ENCODE assay signal across 1 cellular context in the genomic region with DNA sequence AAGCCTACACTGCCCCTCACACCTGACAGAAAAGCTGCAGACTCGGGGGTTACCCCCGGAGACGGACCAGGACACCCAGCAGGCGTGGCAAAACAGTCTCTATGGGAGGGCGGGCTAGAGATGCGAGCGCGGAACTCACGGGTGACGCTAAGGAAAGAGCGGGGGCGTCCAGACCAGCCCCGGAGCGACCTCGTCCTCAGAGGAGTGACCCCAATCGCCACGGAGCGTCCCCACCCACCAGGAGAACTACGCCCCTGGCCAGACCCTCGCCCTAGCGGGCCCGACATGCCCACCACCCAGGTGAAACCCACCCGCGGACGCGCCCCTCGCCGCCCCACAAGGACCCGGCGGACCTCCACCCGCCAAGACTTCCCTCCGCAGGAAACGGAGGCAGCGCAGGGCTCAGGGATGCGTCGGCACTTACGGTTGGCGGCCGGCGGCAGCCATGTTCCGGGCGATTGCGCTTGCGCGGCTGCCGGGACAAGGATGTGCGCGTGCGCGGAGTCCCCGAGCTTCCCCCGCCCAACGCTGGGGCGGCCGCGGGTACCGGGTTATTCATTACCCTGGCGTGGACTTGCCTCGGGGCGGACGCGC.
TF ChIP-seq lines count a peak whose summit lies in the region.

A gene (minus strand): TSS at position 462 of the 594 bp plus-strand sequence. CDS start 21,286 bp downstream, outside the sequence.

TF ChIP-seq in WTC11, 78 proteins besides CTCF, POLR2A, EP300 and RAD21 (continued from another document and continues in another):
- TF ChIP-seq RELA (CRISPR knock-in tag; IDR thresholded peaks at IDR 0.05; ENCODE audit: borderline replicate concordance) (0 out of 2 replicates have a peak, but pooled peaks have one; percentile 39), ZNF263 (CRISPR knock-in tag; IDR thresholded peaks at IDR 0.05; ENCODE audit: low read depth) (no peak), CREM (CRISPR knock-in tag; IDR thresholded peaks at IDR 0.05) (no peak), SP1 (CRISPR knock-in tag; conservative IDR thresholded peaks at IDR 0.05) (peak; percentile 50; the same call in 1 of the 2 replicates), ZNF317 (CRISPR knock-in tag; IDR thresholded peaks at IDR 0.05; ENCODE audit: borderline replicate concordance, low read depth) (no peak), ETV6 (CRISPR knock-in tag; IDR thresholded peaks at IDR 0.05) (peak; percentile 92), ATF1 (CRISPR knock-in tag; IDR thresholded peaks at IDR 0.05) (no peak), ZNF138 (CRISPR knock-in tag; conservative IDR thresholded peaks at IDR 0.05) (peak; percentile 57; the same call in 1 of the 2 replicates), MYBL2 (CRISPR knock-in tag; IDR thresholded peaks at IDR 0.05) (no peak), FOXP1 (CRISPR knock-in tag; IDR thresholded peaks at IDR 0.05; ENCODE audit: borderline replicate concordance) (peak; percentile 86), ZNF416 (CRISPR knock-in tag; IDR thresholded peaks at IDR 0.05) (peak; percentile 6; the same call in 1 of the 2 replicates), SMAD4 (CRISPR knock-in tag; IDR thresholded peaks at IDR 0.05) (no peak), FOXJ3 (CRISPR knock-in tag; IDR thresholded peaks at IDR 0.05; ENCODE audit: borderline replicate concordance) (no peak), NR3C1 (CRISPR knock-in tag; conservative IDR thresholded peaks at IDR 0.05; ENCODE audit: low read depth) (peak; percentile 54; the same call in 1 of the 2 replicates), NR1H2 (CRISPR knock-in tag; IDR thresholded peaks at IDR 0.05) (no peak), SMAD3 (CRISPR knock-in tag; IDR thresholded peaks at IDR 0.05; ENCODE audit: borderline replicate concordance) (no peak), GABPB1 (CRISPR knock-in tag; IDR thresholded peaks at IDR 0.05) (no peak), CREB1 (CRISPR knock-in tag; IDR thresholded peaks at IDR 0.05) (no peak), PRRX2 (CRISPR knock-in tag; IDR thresholded peaks at IDR 0.05) (no peak), FOXK1 (CRISPR knock-in tag; IDR thresholded peaks at IDR 0.05) (peak; percentile 88), ZNF423 (CRISPR knock-in tag; IDR thresholded peaks at IDR 0.05) (no peak), ZNF396 (CRISPR knock-in tag; IDR thresholded peaks at IDR 0.05; ENCODE audit: borderline replicate concordance) (no peak)
- TF ChIP-seq, protein P1, sequence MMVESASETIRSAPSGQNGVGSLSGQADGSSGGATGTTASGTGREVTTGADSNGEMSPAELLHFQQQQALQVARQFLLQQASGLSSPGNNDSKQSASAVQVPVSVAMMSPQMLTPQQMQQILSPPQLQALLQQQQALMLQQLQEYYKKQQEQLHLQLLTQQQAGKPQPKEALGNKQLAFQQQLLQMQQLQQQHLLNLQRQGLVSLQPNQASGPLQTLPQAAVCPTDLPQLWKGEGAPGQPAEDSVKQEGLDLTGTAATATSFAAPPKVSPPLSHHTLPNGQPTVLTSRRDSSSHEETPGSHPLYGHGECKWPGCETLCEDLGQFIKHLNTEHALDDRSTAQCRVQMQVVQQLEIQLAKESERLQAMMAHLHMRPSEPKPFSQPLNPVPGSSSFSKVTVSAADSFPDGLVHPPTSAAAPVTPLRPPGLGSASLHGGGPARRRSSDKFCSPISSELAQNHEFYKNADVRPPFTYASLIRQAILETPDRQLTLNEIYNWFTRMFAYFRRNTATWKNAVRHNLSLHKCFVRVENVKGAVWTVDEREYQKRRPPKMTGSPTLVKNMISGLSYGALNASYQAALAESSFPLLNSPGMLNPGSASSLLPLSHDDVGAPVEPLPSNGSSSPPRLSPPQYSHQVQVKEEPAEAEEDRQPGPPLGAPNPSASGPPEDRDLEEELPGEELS (CRISPR knock-in tag; IDR thresholded peaks at IDR 0.05) = 0 out of 2 replicates have a peak, but pooled peaks have one; percentile 41
- TF ChIP-seq, protein P2, sequence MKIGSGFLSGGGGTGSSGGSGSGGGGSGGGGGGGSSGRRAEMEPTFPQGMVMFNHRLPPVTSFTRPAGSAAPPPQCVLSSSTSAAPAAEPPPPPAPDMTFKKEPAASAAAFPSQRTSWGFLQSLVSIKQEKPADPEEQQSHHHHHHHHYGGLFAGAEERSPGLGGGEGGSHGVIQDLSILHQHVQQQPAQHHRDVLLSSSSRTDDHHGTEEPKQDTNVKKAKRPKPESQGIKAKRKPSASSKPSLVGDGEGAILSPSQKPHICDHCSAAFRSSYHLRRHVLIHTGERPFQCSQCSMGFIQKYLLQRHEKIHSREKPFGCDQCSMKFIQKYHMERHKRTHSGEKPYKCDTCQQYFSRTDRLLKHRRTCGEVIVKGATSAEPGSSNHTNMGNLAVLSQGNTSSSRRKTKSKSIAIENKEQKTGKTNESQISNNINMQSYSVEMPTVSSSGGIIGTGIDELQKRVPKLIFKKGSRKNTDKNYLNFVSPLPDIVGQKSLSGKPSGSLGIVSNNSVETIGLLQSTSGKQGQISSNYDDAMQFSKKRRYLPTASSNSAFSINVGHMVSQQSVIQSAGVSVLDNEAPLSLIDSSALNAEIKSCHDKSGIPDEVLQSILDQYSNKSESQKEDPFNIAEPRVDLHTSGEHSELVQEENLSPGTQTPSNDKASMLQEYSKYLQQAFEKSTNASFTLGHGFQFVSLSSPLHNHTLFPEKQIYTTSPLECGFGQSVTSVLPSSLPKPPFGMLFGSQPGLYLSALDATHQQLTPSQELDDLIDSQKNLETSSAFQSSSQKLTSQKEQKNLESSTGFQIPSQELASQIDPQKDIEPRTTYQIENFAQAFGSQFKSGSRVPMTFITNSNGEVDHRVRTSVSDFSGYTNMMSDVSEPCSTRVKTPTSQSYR (CRISPR knock-in tag; IDR thresholded peaks at IDR 0.05) = no peak
- TF ChIP-seq, protein P3, sequence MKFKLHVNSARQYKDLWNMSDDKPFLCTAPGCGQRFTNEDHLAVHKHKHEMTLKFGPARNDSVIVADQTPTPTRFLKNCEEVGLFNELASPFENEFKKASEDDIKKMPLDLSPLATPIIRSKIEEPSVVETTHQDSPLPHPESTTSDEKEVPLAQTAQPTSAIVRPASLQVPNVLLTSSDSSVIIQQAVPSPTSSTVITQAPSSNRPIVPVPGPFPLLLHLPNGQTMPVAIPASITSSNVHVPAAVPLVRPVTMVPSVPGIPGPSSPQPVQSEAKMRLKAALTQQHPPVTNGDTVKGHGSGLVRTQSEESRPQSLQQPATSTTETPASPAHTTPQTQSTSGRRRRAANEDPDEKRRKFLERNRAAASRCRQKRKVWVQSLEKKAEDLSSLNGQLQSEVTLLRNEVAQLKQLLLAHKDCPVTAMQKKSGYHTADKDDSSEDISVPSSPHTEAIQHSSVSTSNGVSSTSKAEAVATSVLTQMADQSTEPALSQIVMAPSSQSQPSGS (CRISPR knock-in tag; IDR thresholded peaks at IDR 0.05; ENCODE audit: borderline replicate concordance, low read depth) = no peak
- TF ChIP-seq, protein P4, sequence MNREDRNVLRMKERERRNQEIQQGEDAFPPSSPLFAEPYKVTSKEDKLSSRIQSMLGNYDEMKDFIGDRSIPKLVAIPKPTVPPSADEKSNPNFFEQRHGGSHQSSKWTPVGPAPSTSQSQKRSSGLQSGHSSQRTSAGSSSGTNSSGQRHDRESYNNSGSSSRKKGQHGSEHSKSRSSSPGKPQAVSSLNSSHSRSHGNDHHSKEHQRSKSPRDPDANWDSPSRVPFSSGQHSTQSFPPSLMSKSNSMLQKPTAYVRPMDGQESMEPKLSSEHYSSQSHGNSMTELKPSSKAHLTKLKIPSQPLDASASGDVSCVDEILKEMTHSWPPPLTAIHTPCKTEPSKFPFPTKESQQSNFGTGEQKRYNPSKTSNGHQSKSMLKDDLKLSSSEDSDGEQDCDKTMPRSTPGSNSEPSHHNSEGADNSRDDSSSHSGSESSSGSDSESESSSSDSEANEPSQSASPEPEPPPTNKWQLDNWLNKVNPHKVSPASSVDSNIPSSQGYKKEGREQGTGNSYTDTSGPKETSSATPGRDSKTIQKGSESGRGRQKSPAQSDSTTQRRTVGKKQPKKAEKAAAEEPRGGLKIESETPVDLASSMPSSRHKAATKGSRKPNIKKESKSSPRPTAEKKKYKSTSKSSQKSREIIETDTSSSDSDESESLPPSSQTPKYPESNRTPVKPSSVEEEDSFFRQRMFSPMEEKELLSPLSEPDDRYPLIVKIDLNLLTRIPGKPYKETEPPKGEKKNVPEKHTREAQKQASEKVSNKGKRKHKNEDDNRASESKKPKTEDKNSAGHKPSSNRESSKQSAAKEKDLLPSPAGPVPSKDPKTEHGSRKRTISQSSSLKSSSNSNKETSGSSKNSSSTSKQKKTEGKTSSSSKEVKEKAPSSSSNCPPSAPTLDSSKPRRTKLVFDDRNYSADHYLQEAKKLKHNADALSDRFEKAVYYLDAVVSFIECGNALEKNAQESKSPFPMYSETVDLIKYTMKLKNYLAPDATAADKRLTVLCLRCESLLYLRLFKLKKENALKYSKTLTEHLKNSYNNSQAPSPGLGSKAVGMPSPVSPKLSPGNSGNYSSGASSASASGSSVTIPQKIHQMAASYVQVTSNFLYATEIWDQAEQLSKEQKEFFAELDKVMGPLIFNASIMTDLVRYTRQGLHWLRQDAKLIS (CRISPR knock-in tag; IDR thresholded peaks at IDR 0.05; ENCODE audit: borderline replicate concordance) = peak; percentile 89; the same call in 1 of the 2 replicates
- TF ChIP-seq, protein P5, sequence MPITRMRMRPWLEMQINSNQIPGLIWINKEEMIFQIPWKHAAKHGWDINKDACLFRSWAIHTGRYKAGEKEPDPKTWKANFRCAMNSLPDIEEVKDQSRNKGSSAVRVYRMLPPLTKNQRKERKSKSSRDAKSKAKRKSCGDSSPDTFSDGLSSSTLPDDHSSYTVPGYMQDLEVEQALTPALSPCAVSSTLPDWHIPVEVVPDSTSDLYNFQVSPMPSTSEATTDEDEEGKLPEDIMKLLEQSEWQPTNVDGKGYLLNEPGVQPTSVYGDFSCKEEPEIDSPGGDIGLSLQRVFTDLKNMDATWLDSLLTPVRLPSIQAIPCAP (CRISPR knock-in tag; IDR thresholded peaks at IDR 0.05) = 0 out of 2 replicates have a peak, but pooled peaks have one; percentile 44
- TF ChIP-seq, protein P6, sequence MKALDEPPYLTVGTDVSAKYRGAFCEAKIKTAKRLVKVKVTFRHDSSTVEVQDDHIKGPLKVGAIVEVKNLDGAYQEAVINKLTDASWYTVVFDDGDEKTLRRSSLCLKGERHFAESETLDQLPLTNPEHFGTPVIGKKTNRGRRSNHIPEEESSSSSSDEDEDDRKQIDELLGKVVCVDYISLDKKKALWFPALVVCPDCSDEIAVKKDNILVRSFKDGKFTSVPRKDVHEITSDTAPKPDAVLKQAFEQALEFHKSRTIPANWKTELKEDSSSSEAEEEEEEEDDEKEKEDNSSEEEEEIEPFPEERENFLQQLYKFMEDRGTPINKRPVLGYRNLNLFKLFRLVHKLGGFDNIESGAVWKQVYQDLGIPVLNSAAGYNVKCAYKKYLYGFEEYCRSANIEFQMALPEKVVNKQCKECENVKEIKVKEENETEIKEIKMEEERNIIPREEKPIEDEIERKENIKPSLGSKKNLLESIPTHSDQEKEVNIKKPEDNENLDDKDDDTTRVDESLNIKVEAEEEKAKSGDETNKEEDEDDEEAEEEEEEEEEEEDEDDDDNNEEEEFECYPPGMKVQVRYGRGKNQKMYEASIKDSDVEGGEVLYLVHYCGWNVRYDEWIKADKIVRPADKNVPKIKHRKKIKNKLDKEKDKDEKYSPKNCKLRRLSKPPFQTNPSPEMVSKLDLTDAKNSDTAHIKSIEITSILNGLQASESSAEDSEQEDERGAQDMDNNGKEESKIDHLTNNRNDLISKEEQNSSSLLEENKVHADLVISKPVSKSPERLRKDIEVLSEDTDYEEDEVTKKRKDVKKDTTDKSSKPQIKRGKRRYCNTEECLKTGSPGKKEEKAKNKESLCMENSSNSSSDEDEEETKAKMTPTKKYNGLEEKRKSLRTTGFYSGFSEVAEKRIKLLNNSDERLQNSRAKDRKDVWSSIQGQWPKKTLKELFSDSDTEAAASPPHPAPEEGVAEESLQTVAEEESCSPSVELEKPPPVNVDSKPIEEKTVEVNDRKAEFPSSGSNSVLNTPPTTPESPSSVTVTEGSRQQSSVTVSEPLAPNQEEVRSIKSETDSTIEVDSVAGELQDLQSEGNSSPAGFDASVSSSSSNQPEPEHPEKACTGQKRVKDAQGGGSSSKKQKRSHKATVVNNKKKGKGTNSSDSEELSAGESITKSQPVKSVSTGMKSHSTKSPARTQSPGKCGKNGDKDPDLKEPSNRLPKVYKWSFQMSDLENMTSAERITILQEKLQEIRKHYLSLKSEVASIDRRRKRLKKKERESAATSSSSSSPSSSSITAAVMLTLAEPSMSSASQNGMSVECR (CRISPR knock-in tag; IDR thresholded peaks at IDR 0.05; ENCODE audit: borderline replicate concordance) = peak; percentile 74; the same call in 1 of the 2 replicates
- TF ChIP-seq, protein P7, sequence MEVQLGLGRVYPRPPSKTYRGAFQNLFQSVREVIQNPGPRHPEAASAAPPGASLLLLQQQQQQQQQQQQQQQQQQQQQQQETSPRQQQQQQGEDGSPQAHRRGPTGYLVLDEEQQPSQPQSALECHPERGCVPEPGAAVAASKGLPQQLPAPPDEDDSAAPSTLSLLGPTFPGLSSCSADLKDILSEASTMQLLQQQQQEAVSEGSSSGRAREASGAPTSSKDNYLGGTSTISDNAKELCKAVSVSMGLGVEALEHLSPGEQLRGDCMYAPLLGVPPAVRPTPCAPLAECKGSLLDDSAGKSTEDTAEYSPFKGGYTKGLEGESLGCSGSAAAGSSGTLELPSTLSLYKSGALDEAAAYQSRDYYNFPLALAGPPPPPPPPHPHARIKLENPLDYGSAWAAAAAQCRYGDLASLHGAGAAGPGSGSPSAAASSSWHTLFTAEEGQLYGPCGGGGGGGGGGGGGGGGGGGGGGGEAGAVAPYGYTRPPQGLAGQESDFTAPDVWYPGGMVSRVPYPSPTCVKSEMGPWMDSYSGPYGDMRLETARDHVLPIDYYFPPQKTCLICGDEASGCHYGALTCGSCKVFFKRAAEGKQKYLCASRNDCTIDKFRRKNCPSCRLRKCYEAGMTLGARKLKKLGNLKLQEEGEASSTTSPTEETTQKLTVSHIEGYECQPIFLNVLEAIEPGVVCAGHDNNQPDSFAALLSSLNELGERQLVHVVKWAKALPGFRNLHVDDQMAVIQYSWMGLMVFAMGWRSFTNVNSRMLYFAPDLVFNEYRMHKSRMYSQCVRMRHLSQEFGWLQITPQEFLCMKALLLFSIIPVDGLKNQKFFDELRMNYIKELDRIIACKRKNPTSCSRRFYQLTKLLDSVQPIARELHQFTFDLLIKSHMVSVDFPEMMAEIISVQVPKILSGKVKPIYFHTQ (CRISPR knock-in tag; IDR thresholded peaks at IDR 0.05) = no peak
- TF ChIP-seq, protein P8, sequence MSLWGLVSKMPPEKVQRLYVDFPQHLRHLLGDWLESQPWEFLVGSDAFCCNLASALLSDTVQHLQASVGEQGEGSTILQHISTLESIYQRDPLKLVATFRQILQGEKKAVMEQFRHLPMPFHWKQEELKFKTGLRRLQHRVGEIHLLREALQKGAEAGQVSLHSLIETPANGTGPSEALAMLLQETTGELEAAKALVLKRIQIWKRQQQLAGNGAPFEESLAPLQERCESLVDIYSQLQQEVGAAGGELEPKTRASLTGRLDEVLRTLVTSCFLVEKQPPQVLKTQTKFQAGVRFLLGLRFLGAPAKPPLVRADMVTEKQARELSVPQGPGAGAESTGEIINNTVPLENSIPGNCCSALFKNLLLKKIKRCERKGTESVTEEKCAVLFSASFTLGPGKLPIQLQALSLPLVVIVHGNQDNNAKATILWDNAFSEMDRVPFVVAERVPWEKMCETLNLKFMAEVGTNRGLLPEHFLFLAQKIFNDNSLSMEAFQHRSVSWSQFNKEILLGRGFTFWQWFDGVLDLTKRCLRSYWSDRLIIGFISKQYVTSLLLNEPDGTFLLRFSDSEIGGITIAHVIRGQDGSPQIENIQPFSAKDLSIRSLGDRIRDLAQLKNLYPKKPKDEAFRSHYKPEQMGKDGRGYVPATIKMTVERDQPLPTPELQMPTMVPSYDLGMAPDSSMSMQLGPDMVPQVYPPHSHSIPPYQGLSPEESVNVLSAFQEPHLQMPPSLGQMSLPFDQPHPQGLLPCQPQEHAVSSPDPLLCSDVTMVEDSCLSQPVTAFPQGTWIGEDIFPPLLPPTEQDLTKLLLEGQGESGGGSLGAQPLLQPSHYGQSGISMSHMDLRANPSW (CRISPR knock-in tag; conservative IDR thresholded peaks at IDR 0.05; ENCODE audit: low read depth) = peak; percentile 82; the same call in 1 of the 2 replicates
